In genomic region chr10:118505363-118505762, GRCh38 we compare ENCODE assay signal across 17 cellular contexts.
"Had no signal": no experiment of that assay in that cellular context is flagged by ENCODE, and none has a peak within 500 bp of the region (broad histone marks: within the 10 kb centered on the region; RNA-seq: fewer than 3 reads in every experiment).

No MANE protein-coding gene starts in this region.

- H3K4me2 ChIP-seq: smooth muscle cell had no signal

- H3K27me3 ChIP-seq: cardiac muscle cell, sigmoid colon, transverse colon had no signal

- H3K4me3 ChIP-seq: cardiac muscle cell, sigmoid colon, smooth muscle cell, transverse colon had no signal

- H3K27ac ChIP-seq: cardiac muscle cell, sigmoid colon, transverse colon had no signal

- H3K4me1 ChIP-seq: sigmoid colon, transverse colon had no signal

- H3K9me3 ChIP-seq: sigmoid colon, transverse colon had no signal

- ATAC-seq: activated naive CD8-positive, alpha-beta T cell treated with anti-CD3 and anti-CD28 coated beads, Interleukin-2, amount 50 U/mL, for 24 hours; activated T-cell treated with anti-CD3 and anti-CD28 coated beads, Interleukin-2, amount 50 U/mL, for 4 hours; left ventricle myocardium superior; natural killer cell treated with Interleukin-12 subunit alpha and Interleukin-12 subunit beta and Interleukin-15 and Interleukin-18, amount 100 ng/mL, for 72 hours; stimulated activated naive B cell treated with anti-CD40 and anti-IgM and Interleukin-4, amounts not matched to agents 10 μg/mL and 1 μg/mL and 100 μg/mL, for 72 hours had no signal

- H3K36me3 ChIP-seq: cardiac muscle cell, sigmoid colon, transverse colon had no signal

- DNase-seq: activated CD4-positive, CD25-positive, alpha-beta regulatory T cell treated with anti-CD3 and anti-CD28 coated beads, Interleukin-2, amount 50 U/mL, for 72 hours; activated CD8-positive, alpha-beta memory T cell treated with anti-CD3 and anti-CD28 coated beads, Interleukin-2, amount 50 U/mL, for 48 hours; activated naive CD4-positive, alpha-beta T cell; activated naive CD8-positive, alpha-beta T cell treated with anti-CD3 and anti-CD28 coated beads, Interleukin-2, amount 50 U/mL, for 24 hours; activated T-cell treated with anti-CD3 and anti-CD28 coated beads, Interleukin-2, amount 50 U/mL, for 4 hours; foreskin melanocyte; left ventricle myocardium superior; midbrain; retina; sigmoid colon; stimulated activated CD4-positive, alpha-beta T cell treated with anti-CD3 and anti-CD28 coated beads, Interleukin-15, amount 100 ng/mL, for 24 hours; stimulated activated CD8-positive, alpha-beta memory T cell treated with anti-CD3 and anti-CD28 coated beads, Interleukin-4, amount 100 ng/mL, for 48 hours; stimulated activated naive B cell treated with anti-CD40 and anti-IgM and Interleukin-4, amounts not matched to agents 10 μg/mL and 1 μg/mL and 100 μg/mL, for 72 hours; transverse colon had no signal
